In the genomic region with DNA sequence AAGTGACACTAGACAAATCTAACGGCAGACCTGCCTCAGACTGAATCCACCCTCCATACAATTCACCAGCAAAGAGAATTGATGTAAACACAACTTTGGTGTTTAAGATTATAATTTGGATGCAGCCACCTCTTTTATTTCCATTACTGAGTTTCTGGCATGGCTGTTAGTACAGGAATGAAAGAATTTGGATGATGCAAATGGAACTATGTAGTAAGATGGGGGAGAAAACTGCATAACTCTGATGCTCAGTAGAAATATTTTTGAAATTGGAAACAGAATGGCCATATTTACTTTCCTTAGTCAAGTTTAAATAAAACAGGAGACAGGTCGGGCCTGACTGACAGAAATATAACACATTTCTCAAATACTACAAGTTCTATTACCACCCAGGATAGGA, we compare ENCODE assay signal across 17 cellular contexts.
"Had no signal": no experiment of that assay in that cellular context is flagged by ENCODE, and none has a peak within 500 bp of the region (broad histone marks: within the 10 kb centered on the region; RNA-seq: fewer than 3 reads in every experiment).

No MANE protein-coding gene starts in this region.

- H3K36me3 ChIP-seq: cardiac muscle cell, esophagus muscularis mucosa, gastroesophageal sphincter, heart right ventricle, tibial artery had no signal

- H3K4me3 ChIP-seq: cardiac muscle cell, esophagus muscularis mucosa, gastroesophageal sphincter, heart right ventricle, tibial artery had no signal

- H3K27me3 ChIP-seq: cardiac muscle cell, esophagus muscularis mucosa, gastroesophageal sphincter, heart right ventricle, tibial artery had no signal

- H3K36me3 Mint-ChIP-seq: naive B cell; stimulated activated memory B cell treated with anti-CD40 and anti-IgM and Interleukin-4, amounts not matched to agents 10 μg/mL and 1 μg/mL and 100 μg/mL, for 72 hours had no signal

- H3K9me3 ChIP-seq: esophagus muscularis mucosa, gastroesophageal sphincter, tibial artery had no signal

- ATAC-seq: activated naive CD8-positive, alpha-beta T cell treated with anti-CD3 and anti-CD28 coated beads, Interleukin-2, amount 50 U/mL, for 24 hours; activated T-helper 17 cell treated with anti-CD3 and anti-CD28 coated beads, Interleukin-2, amount 50 U/mL, for 72 hours; gastroesophageal sphincter; heart right ventricle; left colon; stimulated activated memory B cell treated with anti-CD40 and anti-IgM and Interleukin-4, amounts not matched to agents 10 μg/mL and 1 μg/mL and 100 μg/mL, for 72 hours had no signal

- H3K4me3 Mint-ChIP-seq: activated naive CD4-positive, alpha-beta T cell treated with anti-CD3 and anti-CD28 coated beads for 36 hours; activated naive CD8-positive, alpha-beta T cell treated with anti-CD3 and anti-CD28 coated beads, Interleukin-2, amount 50 U/mL, for 24 hours; activated T-helper 17 cell treated with anti-CD3 and anti-CD28 coated beads, Interleukin-2, amount 50 U/mL, for 72 hours; naive B cell; stimulated activated memory B cell treated with anti-CD40 and anti-IgM and Interleukin-4, amounts not matched to agents 10 μg/mL and 1 μg/mL and 100 μg/mL, for 72 hours had no signal

- H3K4me1 Mint-ChIP-seq: activated naive CD8-positive, alpha-beta T cell treated with anti-CD3 and anti-CD28 coated beads, Interleukin-2, amount 50 U/mL, for 24 hours; activated T-helper 17 cell treated with anti-CD3 and anti-CD28 coated beads, Interleukin-2, amount 50 U/mL, for 72 hours; naive B cell; stimulated activated memory B cell treated with anti-CD40 and anti-IgM and Interleukin-4, amounts not matched to agents 10 μg/mL and 1 μg/mL and 100 μg/mL, for 72 hours had no signal

- H3K27ac Mint-ChIP-seq: activated naive CD4-positive, alpha-beta T cell treated with anti-CD3 and anti-CD28 coated beads for 36 hours; activated naive CD8-positive, alpha-beta T cell treated with anti-CD3 and anti-CD28 coated beads, Interleukin-2, amount 50 U/mL, for 24 hours; activated T-helper 17 cell treated with anti-CD3 and anti-CD28 coated beads, Interleukin-2, amount 50 U/mL, for 72 hours; naive B cell; stimulated activated memory B cell treated with anti-CD40 and anti-IgM and Interleukin-4, amounts not matched to agents 10 μg/mL and 1 μg/mL and 100 μg/mL, for 72 hours had no signal

- H3K27me3 Mint-ChIP-seq: activated naive CD8-positive, alpha-beta T cell treated with anti-CD3 and anti-CD28 coated beads, Interleukin-2, amount 50 U/mL, for 24 hours; activated T-helper 17 cell treated with anti-CD3 and anti-CD28 coated beads, Interleukin-2, amount 50 U/mL, for 72 hours; naive B cell; stimulated activated memory B cell treated with anti-CD40 and anti-IgM and Interleukin-4, amounts not matched to agents 10 μg/mL and 1 μg/mL and 100 μg/mL, for 72 hours had no signal

- H3K4me1 ChIP-seq: esophagus muscularis mucosa, gastroesophageal sphincter, heart right ventricle, parathyroid adenoma had no signal

- DNase-seq: activated CD4-positive, alpha-beta T cell treated with anti-CD3 and anti-CD28 coated beads for 1 hour; activated CD4-positive, alpha-beta T cell treated with anti-CD3 and anti-CD28 coated beads, Interleukin-2, amount 50 U/mL, for 4 hours; activated naive CD4-positive, alpha-beta T cell treated with anti-CD3 and anti-CD28 coated beads for 36 hours; activated naive CD8-positive, alpha-beta T cell treated with anti-CD3 and anti-CD28 coated beads, Interleukin-2, amount 50 U/mL, for 24 hours; activated T-cell treated with anti-CD3 and anti-CD28 coated beads for 4 hours; heart right ventricle; left colon; naive B cell; retina; stimulated activated CD4-positive, alpha-beta T cell treated with anti-CD3 and anti-CD28 coated beads, Interleukin-2, amount 100 ng/mL, for 48 hours; tibial artery had no signal

- H3K27ac ChIP-seq: cardiac muscle cell, esophagus muscularis mucosa, gastroesophageal sphincter, heart right ventricle, parathyroid adenoma had no signal
